In genomic region chr15:60745469-60745971, GRCh38 we compare ENCODE assay signal across 18 cellular contexts.
A peak's percentile ranks its signal among the peaks of the same experiment; 100 is the strongest.
DNase-seq lines count a peak whose midpoint lies in the region; ATAC-seq and TF ChIP-seq lines count a peak whose summit lies in the region.
"Had no signal": no experiment of that assay in that cellular context is flagged by ENCODE, and none has a peak within 500 bp of the region (broad histone marks: within the 10 kb centered on the region; RNA-seq: fewer than 3 reads in every experiment).

No MANE protein-coding gene starts in this region.

- H3K36me3 ChIP-seq in lower lobe of right lung (no peaks in the 10 kb centered on the region), thoracic aorta (no peaks in the 10 kb centered on the region)
- H3K36me3 ChIP-seq: BLaER1 treated with 17β-estradiol and CSF1 and Interleukin-3, amounts not matched to agents 10 nM and 100 nM; neural progenitor cell had no signal

- no peak overlapping the region for H3K4me3 ChIP-seq in lower lobe of right lung
- H3K4me3 ChIP-seq in thoracic aorta, result peak overlapping the region; percentile 7
- H3K4me3 ChIP-seq: BLaER1 treated with 17β-estradiol and CSF1 and Interleukin-3, amounts not matched to agents 10 nM and 100 nM; K562; neural progenitor cell had no signal

- H3K4me1 Mint-ChIP-seq in naive thymus-derived CD8-positive, alpha-beta T cell, result peaks cover 6 to 12% (median 7%) of the 10 kb centered on the region in 4 donors

- no peaks in the 10 kb centered on the region for H3K9me3 Mint-ChIP-seq in naive thymus-derived CD8-positive, alpha-beta T cell
- H3K9me3 Mint-ChIP-seq: activated T-cell treated with anti-CD3 and anti-CD28 coated beads, Interleukin-2, amount 50 U/mL, for 4 hours; effector memory CD8-positive, alpha-beta T cell; neural progenitor cell had no signal

- no peak overlapping the region for H3K27ac Mint-ChIP-seq in naive thymus-derived CD8-positive, alpha-beta T cell
- H3K27ac Mint-ChIP-seq: activated CD4-positive, alpha-beta T cell treated with anti-CD3 and anti-CD28 coated beads, Interleukin-2, amount 10 ng/mL, durations not matched to agents 24 days and 14 days; effector memory CD8-positive, alpha-beta T cell; neural progenitor cell; T-helper 1 cell treated with Interleukin-12 subunit alpha and Interleukin-12 subunit beta and Interleukin-4 antibody, amounts not matched to agents 30 μg/mL and 1 μg/mL, for 36 hours had no signal

- POLR2A ChIA-PET in naive thymus-derived CD8-positive, alpha-beta T cell (lab: Charles Lee), result no interaction called here

- no peak overlapping the region for H3K4me3 Mint-ChIP-seq in naive thymus-derived CD8-positive, alpha-beta T cell
- H3K4me3 Mint-ChIP-seq: activated CD4-positive, alpha-beta T cell treated with anti-CD3 and anti-CD28 coated beads, Interleukin-2, amount 10 ng/mL, durations not matched to agents 24 days and 14 days; activated T-cell treated with anti-CD3 and anti-CD28 coated beads, Interleukin-2, amount 50 U/mL, for 4 hours; effector memory CD8-positive, alpha-beta T cell; neural progenitor cell; T-helper 1 cell treated with Interleukin-12 subunit alpha and Interleukin-12 subunit beta and Interleukin-4 antibody, amounts not matched to agents 30 μg/mL and 1 μg/mL, for 36 hours had no signal

- no peaks in the 10 kb centered on the region for H3K27me3 Mint-ChIP-seq in naive thymus-derived CD8-positive, alpha-beta T cell
- H3K27me3 Mint-ChIP-seq: activated CD4-positive, alpha-beta T cell treated with anti-CD3 and anti-CD28 coated beads, Interleukin-2, amount 10 ng/mL, durations not matched to agents 24 days and 14 days; effector memory CD8-positive, alpha-beta T cell had no signal

- H3K27me3 ChIP-seq in lower lobe of right lung (ENCODE audit: low read depth) (no peaks in the 10 kb centered on the region), thoracic aorta (replicated peaks; ENCODE audit: insufficient read depth) (no peaks in the 10 kb centered on the region)
- H3K27me3 ChIP-seq: BLaER1 treated with 17β-estradiol and CSF1 and Interleukin-3, amounts not matched to agents 10 nM and 100 nM; neural progenitor cell had no signal

- intact Hi-C loops in lower lobe of right lung (cut with DNase I), result no loop called here

- H3K9me3 ChIP-seq in lower lobe of right lung (no peaks in the 10 kb centered on the region), thoracic aorta (no peaks in the 10 kb centered on the region)
- H3K9me3 ChIP-seq: BLaER1 treated with 17β-estradiol and CSF1 and Interleukin-3, amounts not matched to agents 10 nM and 100 nM had no signal

- TF ChIP-seq CTCF in lower lobe of right lung (IDR thresholded peaks at IDR 0.05) (no peak), thoracic aorta (IDR thresholded peaks at IDR 0.05) (no peak)

- no peaks in the 10 kb centered on the region for H3K4me1 ChIP-seq in lower lobe of right lung
- H3K4me1 ChIP-seq in thoracic aorta (ENCODE audit: control insufficient read depth in 1 of 2, low read depth in 2 of 2), result peaks cover 0 to 16% of the 10 kb centered on the region in 2 donors
- H3K4me1 ChIP-seq: BLaER1 treated with 17β-estradiol and CSF1 and Interleukin-3, amounts not matched to agents 10 nM and 100 nM had no signal

- ATAC-seq in lower lobe of right lung (peak; percentile 39 to 46), thoracic aorta (ENCODE audit: insufficient number of reproducible peaks, low FRiP score, low read depth) (no peak), GM21529 (IDR thresholded peaks at IDR 0.05; ENCODE audit: unreplicated experiment) (no peak)
- ATAC-seq in naive thymus-derived CD8-positive, alpha-beta T cell, result no peak
- ATAC-seq: activated T-cell treated with anti-CD3 and anti-CD28 coated beads, Interleukin-2, amount 50 U/mL, for 4 hours; effector memory CD8-positive, alpha-beta T cell; K562 had no signal

- DNase-seq in HCEC 1CT (peak; percentile 22), dedifferentiated amniotic fluid mesenchymal stem cell (ENCODE audit: extremely low spot score) (peak; percentile 28), lower lobe of right lung (no peak), thoracic aorta (ENCODE audit: low spot score) (no peak), hepatic stellate cell (ENCODE audit: low spot score) (no peak), mesenteric fat pad (ENCODE audit: low spot score) (no peak)
- DNase-seq in naive thymus-derived CD8-positive, alpha-beta T cell, result no peak
- DNase-seq: activated CD4-positive, alpha-beta T cell treated with anti-CD3 and anti-CD28 coated beads, Interleukin-2, amount 10 ng/mL, durations not matched to agents 24 days and 14 days; activated T-cell treated with anti-CD3 and anti-CD28 coated beads, Interleukin-2, amount 50 U/mL, for 4 hours; DMS79 treated with DMSO at 0.1 percent for 48 hours; effector memory CD8-positive, alpha-beta T cell; trophoblast cell had no signal

- H3K36me3 Mint-ChIP-seq in naive thymus-derived CD8-positive, alpha-beta T cell, result peaks cover 0 to 2% (median 0%) of the 10 kb centered on the region in 3 donors
- H3K36me3 Mint-ChIP-seq: neural progenitor cell had no signal

- H3K27ac ChIP-seq in lower lobe of right lung (no peak overlapping the region), thoracic aorta (peak overlapping the region; percentile 60 to 77)
- H3K27ac ChIP-seq: BLaER1 treated with 17β-estradiol and CSF1 and Interleukin-3, amounts not matched to agents 10 nM and 100 nM; neural progenitor cell; RWPE1 had no signal

Comparison
In these comparisons a context has a peak if more than half of its experiments do, and no peak if none do; other contexts are left out.
1. DNase-seq: peak in HCEC 1CT (single experiment) and dedifferentiated amniotic fluid mesenchymal stem cell (single experiment); none in lower lobe of right lung (single experiment), thoracic aorta (single experiment), hepatic stellate cell (single experiment), mesenteric fat pad (single experiment) and naive thymus-derived CD8-positive, alpha-beta T cell (0 of 10).
2. ATAC-seq: peak in lower lobe of right lung (2 of 2); none in thoracic aorta (single experiment), GM21529 (single experiment) and naive thymus-derived CD8-positive, alpha-beta T cell (0 of 2).